ENCODE assay signal across 8 cellular contexts in genomic region chr6:116010400-116011095, GRCh38. TPM values are rescaled to one million over a fixed set of nuclear protein-coding genes. Genes with fewer than 3 reads are reported as not detected.
DNase-seq lines count a peak whose midpoint lies in the region; ATAC-seq and TF ChIP-seq lines count a peak whose summit lies in the region.

No MANE protein-coding gene starts in this region.

- H3K27me3 Mint-ChIP-seq in activated naive CD8-positive, alpha-beta T cell treated with anti-CD3 and anti-CD28 coated beads for 36 hours, result peaks cover 24% of the 10 kb centered on the region

- H3K27ac Mint-ChIP-seq in activated naive CD8-positive, alpha-beta T cell treated with anti-CD3 and anti-CD28 coated beads for 36 hours, result no peak overlapping the region

- H3K27ac ChIP-seq in RWPE1 (no peak overlapping the region), heart left ventricle (peak overlapping the region in 7 of 12 donors; percentile 12 to 84 (median 30)), psoas muscle (no peak overlapping the region)

- H3K36me3 Mint-ChIP-seq in activated naive CD8-positive, alpha-beta T cell treated with anti-CD3 and anti-CD28 coated beads for 36 hours, result no peaks in the 10 kb centered on the region

- H3K4me3 ChIP-seq in heart left ventricle (peak overlapping the region in 1 of 12 donors; percentile 12), psoas muscle (no peak overlapping the region)

- intact Hi-C loops in heart left ventricle (cut with DNase I), result loop anchor here in 8 of 10 donors (1.0 to 5.0 kb wide), 8 partner anchors 47 to 90 kb away; partner anchors contain the start of genes NT5DC1 (in 2 of the 8) and FRK (in 1 of the 8)
- intact Hi-C loops in psoas muscle (cut with DNase I), result loop anchor here (2.0 to 5.0 kb wide), 2 partner anchors 87 to 90 kb away; partner anchors contain the start of gene NT5DC1 (in 1 of the 2)

- H3K4me1 ChIP-seq in heart left ventricle (peaks cover 0 to 53% (median 27%) of the 10 kb centered on the region in 12 donors), psoas muscle (no peaks in the 10 kb centered on the region)

- peaks cover 17% of the 10 kb centered on the region for H3K4me1 Mint-ChIP-seq in activated naive CD8-positive, alpha-beta T cell treated with anti-CD3 and anti-CD28 coated beads for 36 hours

- 25 to 35% (median 29%) methylated on average over 5 of the region's 5 CpGs for WGBS in heart left ventricle, 4 donors
- 28 to 49% (median 34%) methylated on average over 5 of the region's 5 CpGs for WGBS in psoas muscle, 3 donors

- H3K4me3 Mint-ChIP-seq in activated naive CD8-positive, alpha-beta T cell treated with anti-CD3 and anti-CD28 coated beads for 36 hours, result no peak overlapping the region

- POLR2A ChIA-PET in RWPE1 (lab: Yijun Ruan, JAX; ENCODE audit: low non-redundant PET), result no interaction called here

- H3K36me3 ChIP-seq in heart left ventricle (no peaks in the 10 kb centered on the region), psoas muscle (ENCODE audit: insufficient read depth in 1 of 2, low read depth in 1 of 2) (no peaks in the 10 kb centered on the region)

- H3K27me3 ChIP-seq in heart left ventricle, result no peaks in the 10 kb centered on the region
- no peaks in the 10 kb centered on the region for H3K27me3 ChIP-seq in psoas muscle (ENCODE audit: insufficient read depth in 3 of 3, low read length in 2 of 3)

- TF ChIP-seq CTCF in RWPE1 (conservative IDR thresholded peaks at IDR 0.05; ENCODE audit: low read depth), result peak; percentile 83
- TF ChIP-seq CTCF in heart left ventricle (IDR thresholded peaks at IDR 0.05), result peak; percentile 68 to 91 (median 82)
- TF ChIP-seq CTCF in psoas muscle (IDR thresholded peaks at IDR 0.05), result peak; percentile 89

- ATAC-seq in GM21381 (IDR thresholded peaks at IDR 0.05; ENCODE audit: unreplicated experiment) (peak; percentile 43), heart left ventricle (peak; percentile 53 to 74 (median 64)), psoas muscle (peak; percentile 71 to 87 (median 78)), HG03196 (IDR thresholded peaks at IDR 0.05; ENCODE audit: unreplicated experiment) (no peak)

- no peaks in the 10 kb centered on the region for H3K9me3 ChIP-seq in heart left ventricle
- no peaks in the 10 kb centered on the region for H3K9me3 ChIP-seq in psoas muscle

- CTCF ChIA-PET in RWPE1 (lab: Yijun Ruan, JAX), result interaction anchor here (0.5 to 1.1 kb wide), 13 partner anchors 8 to 251 kb away, joined by 3 to 6 read pairs (median 4); partner anchors contain the start of gene FRK

- TF ChIP-seq POLR2A in heart left ventricle (IDR thresholded peaks at IDR 0.05), result no peak

- H3K9me3 Mint-ChIP-seq in activated naive CD8-positive, alpha-beta T cell treated with anti-CD3 and anti-CD28 coated beads for 36 hours, result no peaks in the 10 kb centered on the region

- DNase-seq in DMS 273 treated with DMSO at 0.1 percent for 48 hours (lab: John Stamatoyannopoulos, UW) (peak; percentile 19), KG1 (lab: John Stamatoyannopoulos, UW) (peak; percentile 3), RWPE1 (ENCODE audit: low spot score) (peak; percentile 31), heart left ventricle (peak; percentile 57 to 78 (median 64)), psoas muscle (peak; percentile 66 to 72)
- peak; percentile 40 for DNase-seq in activated naive CD8-positive, alpha-beta T cell treated with anti-CD3 and anti-CD28 coated beads for 36 hours

RNA-seq across cellular contexts. Expression of gene FRK, which starts 50.1 kb away (rescaled TPM):
- under 1 TPM; 0.06 to 0.08 TPM for total RNA-seq in activated naive CD8-positive, alpha-beta T cell treated with anti-CD3 and anti-CD28 coated beads for 36 hours
- total RNA-seq in heart left ventricle, result 10 to 100 TPM in 1 of 9 donors, 1 to 10 TPM in 8; 4.4 to 10.8 (median 6.4) TPM
- polyA plus RNA-seq in heart left ventricle, result 1 to 10 TPM; 1.4 TPM
- total RNA-seq in psoas muscle, result 1 to 10 TPM; 1.4 to 4.2 (median 1.8) TPM
- 1 to 10 TPM in 1 of 3 donors, under 1 TPM in 2; 0.10 to 1.3 (median 0.44) TPM for polyA plus RNA-seq in psoas muscle

Comparison
In these comparisons a context has a peak if more than half of its experiments do, and no peak if none do; other contexts are left out.
1. DNase-seq: peak in every context shown above with its lines; median percentile 69 in psoas muscle; 64 in heart left ventricle; 40 in activated naive CD8-positive, alpha-beta T cell treated with anti-CD3 and anti-CD28 coated beads for 36 hours; 31 in RWPE1; 19 in DMS 273 treated with DMSO at 0.1 percent for 48 hours; 3 in KG1.
2. H3K27ac ChIP-seq: peak in heart left ventricle (7 of 12); none in RWPE1 (single experiment) and psoas muscle (single experiment).
3. Peak in every context shown above with its lines, with median percentiles within 50 percentile points of each other: CTCF ChIP-seq.